In the genomic region with DNA sequence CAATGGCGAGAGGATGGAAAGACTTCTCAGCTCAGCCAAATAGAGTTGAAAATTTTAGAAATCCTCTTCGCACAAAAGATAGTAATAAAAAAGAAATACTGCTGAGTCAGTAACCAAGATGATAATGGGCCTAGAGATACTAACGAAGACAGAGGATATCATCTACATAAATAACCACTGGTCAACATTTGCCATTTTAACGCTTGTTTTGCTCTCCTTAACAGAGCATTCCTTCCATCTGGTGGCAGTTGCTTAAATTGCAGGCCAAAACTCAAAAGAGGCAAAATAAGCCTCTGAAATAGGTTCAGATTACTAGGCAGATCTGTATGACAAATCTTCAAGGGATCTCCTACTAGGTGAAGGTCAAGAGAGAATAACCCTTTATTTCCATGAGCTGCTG, we compare ENCODE assay signal across 8 cellular contexts. TPM values are rescaled to one million over a fixed set of nuclear protein-coding genes. Genes with fewer than 3 reads are reported as not detected.
DNase-seq lines count a peak whose midpoint lies in the region; FAIRE-seq and TF ChIP-seq lines count a peak whose summit lies in the region.
"Had no signal": no experiment of that assay in that cellular context is flagged by ENCODE, and none has a peak within 500 bp of the region (broad histone marks: within the 10 kb centered on the region; RNA-seq: fewer than 3 reads in every experiment).

No MANE protein-coding gene starts in this region.

- H2BK120ac ChIP-seq in neuronal stem cell (ENCODE audit: low read depth, low read length), result no peak overlapping the region

- H3K9me3 ChIP-seq in neuronal stem cell (replicated peaks in 1 of 2; ENCODE audit: control insufficient read depth in 2 of 2, insufficient read depth in 1 of 2, low read depth in 1 of 2, low read length in 2 of 2), result peaks cover 0 to 2% of the 10 kb centered on the region in 2 donors

- no peak overlapping the region for H3K4me2 ChIP-seq in neuronal stem cell (ENCODE audit: insufficient read depth, low read length, poor library complexity, severe bottlenecking)

- no peaks in the 10 kb centered on the region for H3K79me1 ChIP-seq in neuronal stem cell (ENCODE audit: low read depth, low read length)

- POLR2A ChIA-PET in GM10248 (lab: Yijun Ruan, JAX), result no interaction called here

- no peak overlapping the region for H3K4ac ChIP-seq in neuronal stem cell (ENCODE audit: low read length)

- no peak overlapping the region for H3K9ac ChIP-seq in neuronal stem cell (ENCODE audit: low read depth, low read length, poor library complexity)

- no peak overlapping the region for H3K27ac ChIP-seq in neuronal stem cell (replicated peaks; ENCODE audit: low read length)
- H3K27ac ChIP-seq: gastroesophageal sphincter had no signal

- H3K36me3 ChIP-seq in bronchial epithelial cell (ENCODE audit: control insufficient read depth, insufficient read depth, low read length) (no peaks in the 10 kb centered on the region), neuronal stem cell (replicated peaks in 1 of 2; ENCODE audit: control insufficient read depth in 2 of 2, insufficient read depth in 2 of 2, low read length in 2 of 2) (peaks cover 0 to 4% of the 10 kb centered on the region in 2 donors)

- H2BK5ac ChIP-seq in neuronal stem cell (ENCODE audit: low read length), result no peak overlapping the region

- no peak overlapping the region for H3K23ac ChIP-seq in neuronal stem cell (ENCODE audit: low read depth, low read length, poor library complexity)

- no peak for DNase-seq in GM10248 (ENCODE audit: extremely low spot score)
- DNase-seq in Kasumi-1 (lab: John Stamatoyannopoulos, UW), result peak; percentile 13 to 16
- DNase-seq in bronchial epithelial cell (ENCODE audit: low read depth), result peak; percentile 20
- peak; percentile 2 for DNase-seq in neuronal stem cell (ENCODE audit: low spot score)
- no peak for DNase-seq in NCI-H2171 treated with DMSO at 0.1 percent for 48 hours (lab: John Stamatoyannopoulos, UW)
- DNase-seq in C1 segment of cervical spinal cord (lab: John Stamatoyannopoulos, UW), result no peak
- DNase-seq in activated CD4-positive, alpha-beta T cell treated with anti-CD3 and anti-CD28 coated beads for 48 hours, result no peak

- CTCF ChIA-PET in GM10248 (lab: Yijun Ruan, JAX), result interaction anchor here (0.9 to 1.7 kb wide), 5 partner anchors 21 to 984 kb away, joined by 3 to 5 read pairs (median 3); no protein-coding TSS in a partner anchor

- WGBS in neuronal stem cell (ENCODE audit: extremely low coverage in 2 of 2, insufficient read length in 2 of 2, insufficient replicate concordance in 1 of 2), 2 donors, result no CpG with 5 or more reads among the region's 4 CpGs

- H4K8ac ChIP-seq in neuronal stem cell (ENCODE audit: low read depth, low read length), result no peak overlapping the region

- no peak overlapping the region for H2AK5ac ChIP-seq in neuronal stem cell (ENCODE audit: low read depth, low read length)

- no peak for FAIRE-seq in bronchial epithelial cell (lab: Jason Lieb, UNC)

- H2AFZ ChIP-seq in neuronal stem cell (ENCODE audit: low read length), result no peak overlapping the region

- TF ChIP-seq CTCF in GM10248 (IDR thresholded peaks at IDR 0.05; ENCODE audit: control extremely low read depth, extremely low read depth, low read depth, missing control alignments) (peak; percentile 20), bronchial epithelial cell (IDR thresholded peaks at IDR 0.05; ENCODE audit: insufficient read depth, low read length, severe bottlenecking) (peak; percentile 25)

- H3K4me1 ChIP-seq in neuronal stem cell (ENCODE audit: control insufficient read depth in 2 of 2, insufficient read depth in 1 of 2, low read depth in 1 of 2, low read length in 2 of 2), result no peaks in the 10 kb centered on the region
- H3K4me1 ChIP-seq: gastroesophageal sphincter had no signal

- H2BK12ac ChIP-seq in neuronal stem cell (ENCODE audit: low read length), result no peak overlapping the region

- no peak overlapping the region for H3K14ac ChIP-seq in neuronal stem cell (ENCODE audit: low read length)

- H3K4me3 ChIP-seq in bronchial epithelial cell (ENCODE audit: low read depth, low read length), result no peak overlapping the region
- no peak overlapping the region for H3K4me3 ChIP-seq in neuronal stem cell (ENCODE audit: low read length in 2 of 2)
- H3K4me3 ChIP-seq: gastroesophageal sphincter had no signal

- H2BK15ac ChIP-seq in neuronal stem cell (ENCODE audit: low read length), result no peak overlapping the region

- H3K18ac ChIP-seq in neuronal stem cell (ENCODE audit: low read length), result no peak overlapping the region

- H3K27me3 ChIP-seq in bronchial epithelial cell (ENCODE audit: control insufficient read depth, insufficient read depth, low read length), result no peaks in the 10 kb centered on the region
- no peaks in the 10 kb centered on the region for H3K27me3 ChIP-seq in neuronal stem cell (ENCODE audit: control insufficient read depth in 3 of 3, insufficient read depth in 3 of 3, low read depth in 1 of 3, low read length in 3 of 3)
- H3K27me3 ChIP-seq: gastroesophageal sphincter had no signal

- H4K91ac ChIP-seq in neuronal stem cell (ENCODE audit: low read depth, low read length, poor library complexity), result no peak overlapping the region

RNA-seq across cellular contexts. Expression of a gene that starts 51.7 kb away (rescaled TPM):
- under 0.01 and 0.13 TPM in 2 replicates for total RNA-seq in bronchial epithelial cell
- polyA plus RNA-seq in neuronal stem cell (2013, experiment 1 of 2), result 0.08 TPM
- 0.08 TPM for polyA plus RNA-seq in neuronal stem cell (2013, experiment 2 of 2)

Comparison
In these comparisons a context has a peak if more than half of its experiments do, and no peak if none do; other contexts are left out.
1. DNase-seq: peak in Kasumi-1 (2 of 2), bronchial epithelial cell (single experiment) and neuronal stem cell (single experiment); none in GM10248 (single experiment), NCI-H2171 treated with DMSO at 0.1 percent for 48 hours (single experiment), C1 segment of cervical spinal cord (0 of 14) and activated CD4-positive, alpha-beta T cell treated with anti-CD3 and anti-CD28 coated beads for 48 hours (single experiment).